Comparison of ENCODE assay signal across 8 cellular contexts in the genomic region with DNA sequence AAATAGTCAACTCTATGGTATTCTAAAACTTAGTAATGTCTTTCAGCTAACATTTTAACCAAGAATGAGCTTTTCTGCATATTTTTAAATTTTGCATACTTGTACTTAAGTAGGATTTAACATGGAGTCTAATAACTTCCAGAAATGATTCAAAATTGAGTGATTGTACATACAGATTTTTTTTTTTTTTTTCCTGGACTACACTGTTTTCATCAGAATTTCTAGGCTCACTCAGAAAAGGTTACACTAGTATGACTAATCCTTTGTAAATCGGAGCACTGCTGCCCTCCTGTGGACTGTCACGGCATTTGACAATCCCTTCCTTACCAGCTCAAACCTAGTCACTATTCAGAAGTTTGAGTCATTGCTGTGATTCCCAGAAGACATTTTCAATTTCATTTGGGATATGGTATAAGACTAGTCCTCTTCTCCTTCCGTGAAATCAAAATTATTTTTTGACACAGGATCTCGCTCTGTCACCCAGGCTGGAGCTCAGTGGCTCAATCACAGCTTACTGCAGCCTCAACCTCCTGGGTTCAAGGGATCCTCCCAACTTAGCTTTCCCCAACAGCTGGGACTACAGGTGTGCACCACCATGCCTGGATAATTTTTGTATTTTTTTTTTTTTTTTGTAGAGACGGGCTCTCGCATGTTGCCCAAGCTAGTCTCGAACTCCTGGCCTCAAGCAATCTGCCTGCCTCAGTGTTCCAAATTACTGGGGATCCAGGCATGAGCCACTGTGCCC. TPM values are rescaled to one million over a fixed set of nuclear protein-coding genes. Genes with fewer than 3 reads are reported as not detected.
DNase-seq lines count a peak whose midpoint lies in the region; ATAC-seq, FAIRE-seq and TF ChIP-seq lines count a peak whose summit lies in the region.

No MANE protein-coding gene starts in this region.

- no peak overlapping the region for H3K4me3 Mint-ChIP-seq in astrocyte (ENCODE audit: unreplicated experiment)

- H3K27ac ChIP-seq in astrocyte (ENCODE audit: low read depth, low read length) (no peak overlapping the region), hepatocyte (no peak overlapping the region), skeletal muscle tissue (ENCODE audit: low read depth, low read length) (peak overlapping the region; percentile 23)

- peaks cover 9% of the 10 kb centered on the region for H3K36me3 ChIP-seq in astrocyte (ENCODE audit: insufficient read depth, low read length)
- no peaks in the 10 kb centered on the region for H3K36me3 ChIP-seq in hepatocyte (replicated peaks; ENCODE audit: insufficient read depth, low read depth)
- H3K36me3 ChIP-seq in skeletal muscle tissue (ENCODE audit: control insufficient read depth in 3 of 3, insufficient read depth in 3 of 3, low read length in 3 of 3): peaks cover 6 to 26% (median 19%) of the 10 kb centered on the region in 3 donors

- H3K9ac ChIP-seq in astrocyte (ENCODE audit: low read length) (no peak overlapping the region), skeletal muscle tissue (ENCODE audit: low read depth in 1 of 3, low read length in 3 of 3) (no peak overlapping the region)

- H3K27me3 Mint-ChIP-seq in astrocyte (ENCODE audit: low read depth, unreplicated experiment): peaks cover 4% of the 10 kb centered on the region

- WGBS in hepatocyte (ENCODE audit: low lambda C conversion rate, missing lambda C conversion rate): 58% methylated on average over 7 of the region's 7 CpGs

- H3K9me3 ChIP-seq in astrocyte (ENCODE audit: insufficient read depth, low read depth, low read length) (no peaks in the 10 kb centered on the region), hepatocyte (ENCODE audit: low read depth) (no peaks in the 10 kb centered on the region), skeletal muscle tissue (ENCODE audit: control insufficient read depth in 3 of 3, low read length in 3 of 3) (no peaks in the 10 kb centered on the region)

- ATAC-seq in HG02610 (IDR thresholded peaks at IDR 0.05; ENCODE audit: unreplicated experiment) (peak; percentile 73), GM18498 (IDR thresholded peaks at IDR 0.05; ENCODE audit: unreplicated experiment) (no peak)

- no peak overlapping the region for H2AFZ ChIP-seq in astrocyte (ENCODE audit: low read depth, low read length)
- H2AFZ ChIP-seq in hepatocyte: no peak overlapping the region

- TF ChIP-seq CTCF in astrocyte (IDR thresholded peaks at IDR 0.05; ENCODE audit: insufficient read depth, low read depth, low read length) (peak; percentile 83), hepatocyte (IDR thresholded peaks at IDR 0.05; ENCODE audit: poor library complexity) (peak; percentile 80)

- H3K79me2 ChIP-seq in astrocyte (ENCODE audit: insufficient read depth, low read length) (no peaks in the 10 kb centered on the region), hepatocyte (no peaks in the 10 kb centered on the region)

- H3K4me3 ChIP-seq in astrocyte (ENCODE audit: insufficient read depth, low read depth, low read length) (no peak overlapping the region), hepatocyte (no peak overlapping the region), skeletal muscle tissue (ENCODE audit: low read length in 3 of 3) (no peak overlapping the region)

- peak; percentile 63 for FAIRE-seq in astrocyte (lab: Jason Lieb, UNC)

- H3K4me2 ChIP-seq in astrocyte (ENCODE audit: low read length) (no peak overlapping the region), hepatocyte (no peak overlapping the region)

- no peaks in the 10 kb centered on the region for H3K9me2 ChIP-seq in hepatocyte (replicated peaks; ENCODE audit: insufficient read depth)

- H3K36me3 Mint-ChIP-seq in astrocyte (ENCODE audit: low read depth, unreplicated experiment): peaks cover 6% of the 10 kb centered on the region

- DNase-seq in GM03348 (ENCODE audit: low spot score) (peak; percentile 86), NCI-H1417 (lab: John Stamatoyannopoulos, UW) (peak; percentile 25 to 76 (median 36)), T-helper 9 cell (peak; percentile 68), astrocyte (ENCODE audit: low read depth) (peak; percentile 65), hepatocyte (ENCODE audit: low spot score) (peak; percentile 88)

- H3K4me1 ChIP-seq in astrocyte (ENCODE audit: insufficient read depth, low read length): peaks cover 10% of the 10 kb centered on the region
- H3K4me1 ChIP-seq in hepatocyte (ENCODE audit: insufficient read depth): peaks cover 12% of the 10 kb centered on the region
- peaks cover 0 to 8% (median 4%) of the 10 kb centered on the region in 3 donors for H3K4me1 ChIP-seq in skeletal muscle tissue (ENCODE audit: control insufficient read depth in 3 of 3, insufficient read depth in 3 of 3, low read length in 3 of 3)

- peaks cover 8% of the 10 kb centered on the region for H3K4me1 Mint-ChIP-seq in astrocyte (ENCODE audit: low read depth, unreplicated experiment)

- no peaks in the 10 kb centered on the region for H4K20me1 ChIP-seq in astrocyte (ENCODE audit: insufficient read depth, low read length)
- no peaks in the 10 kb centered on the region for H4K20me1 ChIP-seq in hepatocyte (ENCODE audit: insufficient read depth, poor library complexity, severe bottlenecking)

- peak overlapping the region; percentile 72 for H3K27ac Mint-ChIP-seq in astrocyte (ENCODE audit: unreplicated experiment)

- H3K27me3 ChIP-seq in astrocyte (ENCODE audit: insufficient read depth, low read length) (no peaks in the 10 kb centered on the region), hepatocyte (no peaks in the 10 kb centered on the region), skeletal muscle tissue (ENCODE audit: control insufficient read depth in 3 of 3, insufficient read depth in 3 of 3, low read length in 3 of 3) (no peaks in the 10 kb centered on the region)

- no peaks in the 10 kb centered on the region for H3K9me3 Mint-ChIP-seq in astrocyte (ENCODE audit: unreplicated experiment)

RNA-seq across cellular contexts. Expression of gene CD46, which starts 45.5 kb away (rescaled TPM):
- total RNA-seq in astrocyte (175 and 176 TPM in 2 replicates), hepatocyte (228 and 235 TPM in 2 replicates), skeletal muscle tissue (53.8 TPM)
- 176 and 192 TPM in 2 replicates for polyA plus RNA-seq in hepatocyte

Comparison
In these comparisons a context has a peak if more than half of its experiments do, and no peak if none do; other contexts are left out.
1. DNase-seq: peak in every context shown above with its lines; median percentile 88 in hepatocyte; 86 in GM03348; 68 in T-helper 9 cell; 65 in astrocyte; 36 in NCI-H1417.